In the genomic region with DNA sequence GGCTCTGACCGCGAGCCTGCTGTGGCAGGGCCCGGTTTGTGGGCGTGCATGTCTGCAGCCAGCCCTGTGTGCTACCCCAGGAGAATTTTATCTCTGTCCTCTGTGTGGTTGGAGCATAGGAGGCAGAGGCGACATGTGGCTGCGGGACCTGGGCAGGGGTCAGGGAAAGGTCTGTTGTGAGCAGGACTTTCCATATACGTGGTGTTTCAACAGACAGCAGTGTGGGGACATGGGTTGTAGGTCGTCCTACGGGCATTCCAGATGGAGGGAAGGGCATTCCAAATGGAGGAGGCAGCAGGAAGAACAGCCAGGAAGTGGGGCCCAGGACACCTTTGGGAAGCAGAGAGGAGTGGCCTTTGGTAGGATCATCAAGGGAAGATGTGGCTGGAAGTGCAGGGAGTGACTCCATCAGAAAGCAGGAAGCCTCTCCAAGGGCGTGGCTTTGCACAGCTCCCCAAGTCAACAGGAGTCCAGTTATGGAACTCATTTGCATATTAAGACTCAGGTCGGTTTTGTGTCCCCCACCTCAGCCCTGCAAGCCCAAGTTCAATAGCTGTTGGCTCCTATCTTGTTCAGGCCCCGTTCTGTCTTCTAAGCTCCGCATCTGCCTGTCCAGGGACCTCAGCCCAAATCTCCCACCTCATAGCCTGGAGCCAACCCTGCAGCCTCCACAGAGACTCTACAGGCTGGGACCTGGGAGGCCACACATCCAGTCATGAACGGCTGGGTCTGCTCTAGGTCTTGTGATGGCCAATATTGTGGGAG, we compare ENCODE assay signal across 26 cellular contexts.
DNase-seq lines count a peak whose midpoint lies in the region; ATAC-seq, FAIRE-seq and TF ChIP-seq lines count a peak whose summit lies in the region.
"Had no signal": no experiment of that assay in that cellular context is flagged by ENCODE, and none has a peak within 500 bp of the region (broad histone marks: within the 10 kb centered on the region; RNA-seq: fewer than 3 reads in every experiment).

No MANE protein-coding gene starts in this region.

- peaks cover 4% of the 10 kb centered on the region for H3K27me3 Mint-ChIP-seq in neural progenitor cell (ENCODE audit: insufficient read depth, low read depth)

- peaks cover 3% of the 10 kb centered on the region for H3K9me1 ChIP-seq in K562 (ENCODE audit: control insufficient read depth, insufficient read depth, low read length)

- no peaks in the 10 kb centered on the region for H3K36me3 Mint-ChIP-seq in neural progenitor cell
- H3K36me3 Mint-ChIP-seq: CD8-positive, alpha-beta memory T cell had no signal

- no peak overlapping the region for H3K4me3 ChIP-seq in K562
- no peak overlapping the region for H3K4me3 ChIP-seq in neural progenitor cell
- no peak overlapping the region for H3K4me3 ChIP-seq in vagina
- no peak overlapping the region for H3K4me3 ChIP-seq in esophagus squamous epithelium
- H3K4me3 ChIP-seq: A549 had no signal

- DNase-seq in activated effector memory CD4-positive, alpha-beta T cell treated with anti-CD3 and anti-CD28 coated beads, Interleukin-2, amount 50 U/mL, for 16 hours: peak; percentile 27
- DNase-seq in activated effector memory CD4-positive, alpha-beta T cell treated with Interleukin-2 at 50 U/mL for 16 hours: no peak
- DNase-seq in K562 (ENCODE audit: extremely low read depth in 1 of 4, low spot score in 3 of 4): peak in 1 of 4 experiments; percentile 7
- no peak for DNase-seq in neural progenitor cell (ENCODE audit: low spot score)
- DNase-seq in vagina (ENCODE audit: extremely low spot score in 2 of 2): peak; percentile 58 to 84
- no peak for DNase-seq in DMS 273 treated with DMSO at 0.1 percent for 48 hours (lab: John Stamatoyannopoulos, UW)
- DNase-seq in esophagus squamous epithelium (lab: John Stamatoyannopoulos, UW): no peak
- DNase-seq: activated CD4-positive, alpha-beta T cell treated with anti-CD3 and anti-CD28 coated beads, Interleukin-2, amount 50 U/mL, for 1 hour; CD8-positive, alpha-beta memory T cell; cerebellar nuclear complex; DMS153; IMR-90; NCI-H1092; NCI-H1930; NCI-H526 treated with DMSO at 0.1 percent for 48 hours; nephron progenitor cell; stimulated activated naive CD4-positive, alpha-beta T cell; SW 1271; T-helper 9 cell; WERI-Rb-1 had no signal

- H3K27me3 ChIP-seq in K562 (ENCODE audit: control insufficient read depth in 2 of 2, insufficient read depth in 2 of 2, low read length in 2 of 2) (peaks cover 0 to 43% of the 10 kb centered on the region in 2 experiments; a peak in 2 of 5 replicates), neural progenitor cell (no peaks in the 10 kb centered on the region), vagina (no peaks in the 10 kb centered on the region), esophagus squamous epithelium (peaks cover 0 to 34% (median 0%) of the 10 kb centered on the region in 4 donors)

- WGBS in K562 (ENCODE audit: insufficient coverage, low coverage, missing lambda C conversion rate): 0% methylated on average over 14 of the region's 14 CpGs
- 68 to 83% methylated on average over 9 to 11 of the region's 14 CpGs for WGBS in esophagus squamous epithelium, 2 donors

- no peaks in the 10 kb centered on the region for H3F3A ChIP-seq in neural progenitor cell (ENCODE audit: low read depth)

- no peaks in the 10 kb centered on the region for H3K79me2 ChIP-seq in K562 (ENCODE audit: control insufficient read depth, insufficient read depth, low read length)
- H3K79me2 ChIP-seq in neural progenitor cell (ENCODE audit: low read depth): no peaks in the 10 kb centered on the region

- intact Hi-C loops in K562 (cut with micrococcal nuclease) (no loop called here), vagina (cut with DNase I) (no loop called here), esophagus squamous epithelium (cut with DNase I) (no loop called here)

- H4K20me1 ChIP-seq in K562 (replicated peaks; ENCODE audit: control insufficient read depth, insufficient read depth, low read length): 0 out of 2 replicates have a peak, but pooled peaks cover 3% of the 10 kb centered on the region
- H4K20me1 ChIP-seq in neural progenitor cell (ENCODE audit: low read depth): no peaks in the 10 kb centered on the region

- no peaks in the 10 kb centered on the region for H3K4me1 Mint-ChIP-seq in neural progenitor cell
- H3K4me1 Mint-ChIP-seq: CD8-positive, alpha-beta memory T cell had no signal

- H3K4me2 ChIP-seq in K562 (ENCODE audit: insufficient read depth, low read length) (no peak overlapping the region), neural progenitor cell (no peak overlapping the region)
- H3K4me2 ChIP-seq: A549 had no signal

- H3K4me1 ChIP-seq in K562 (replicated peaks in 1 of 2; ENCODE audit: control insufficient read depth in 2 of 2, insufficient read depth in 2 of 2, low read length in 2 of 2): no peaks in the 10 kb centered on the region; a peak in 1 of 5 replicates
- H3K4me1 ChIP-seq in neural progenitor cell: no peaks in the 10 kb centered on the region
- H3K4me1 ChIP-seq in vagina: no peaks in the 10 kb centered on the region
- peaks cover 0 to 22% (median 0%) of the 10 kb centered on the region in 3 donors for H3K4me1 ChIP-seq in esophagus squamous epithelium
- H3K4me1 ChIP-seq: A549 had no signal

- no peak for TF ChIP-seq RAD21 in K562 (CRISPR knock-in tag; conservative IDR thresholded peaks at IDR 0.05 in 1 of 2, IDR thresholded peaks at IDR 0.05 in 1 of 2)

- no peak overlapping the region for H3K9ac ChIP-seq in K562 (ENCODE audit: insufficient read depth in 1 of 2, low read depth in 2 of 2, low read length in 2 of 2)
- no peak overlapping the region for H3K9ac ChIP-seq in neural progenitor cell

- H3K36me3 ChIP-seq in K562 (ENCODE audit: control insufficient read depth, insufficient read depth, low read length) (no peaks in the 10 kb centered on the region), neural progenitor cell (no peaks in the 10 kb centered on the region), vagina (no peaks in the 10 kb centered on the region), esophagus squamous epithelium (no peaks in the 10 kb centered on the region)
- H3K36me3 ChIP-seq: WERI-Rb-1 had no signal

- CTCF ChIA-PET in K562 (lab: Yijun Ruan, JAX; ENCODE audit: low intra/inter-chr PET ratio): no interaction called here

- no peak overlapping the region for H3K27ac ChIP-seq in K562 (ENCODE audit: extremely low read depth, low read depth, low read length)
- no peak overlapping the region for H3K27ac ChIP-seq in neural progenitor cell
- no peak overlapping the region for H3K27ac ChIP-seq in vagina
- no peak overlapping the region for H3K27ac ChIP-seq in esophagus squamous epithelium
- H3K27ac ChIP-seq: A549, WERI-Rb-1 had no signal

- POLR2A ChIA-PET in K562 (lab: Yijun Ruan, JAX): interaction anchor here (1.3 kb wide), 1 partner anchor 11 kb away, joined by 5 read pairs; no protein-coding TSS in a partner anchor

- H3K9me3 ChIP-seq in K562 (replicated peaks; ENCODE audit: control insufficient read depth, insufficient read depth, low read depth, low read length) (no peaks in the 10 kb centered on the region), neural progenitor cell (ENCODE audit: low read depth) (no peaks in the 10 kb centered on the region), vagina (no peaks in the 10 kb centered on the region), esophagus squamous epithelium (no peaks in the 10 kb centered on the region)
- H3K9me3 ChIP-seq: A549 had no signal

- TF ChIP-seq POLR2A in K562 (conservative IDR thresholded peaks at IDR 0.05) (no peak), vagina (IDR thresholded peaks at IDR 0.05) (no peak), esophagus squamous epithelium (IDR thresholded peaks at IDR 0.05) (no peak)

- in situ Hi-C loops in K562 (cut with MboI): no loop called here

- no peak for FAIRE-seq in K562 (lab: Jason Lieb, UNC)
- FAIRE-seq: A549, H54, RCC 7860 had no signal

- H2AFZ ChIP-seq in K562 (ENCODE audit: low read depth, low read length) (no peak overlapping the region), neural progenitor cell (replicated peaks) (no peak overlapping the region)

- no peaks in the 10 kb centered on the region for H3K9me3 Mint-ChIP-seq in neural progenitor cell
- H3K9me3 Mint-ChIP-seq: CD8-positive, alpha-beta memory T cell; nephron progenitor cell had no signal

- TF ChIP-seq CTCF in K562 (IDR thresholded peaks at IDR 0.05 in 2 of 3, conservative IDR thresholded peaks at IDR 0.05 in 1 of 3; ENCODE audit: insufficient read depth in 2 of 3, low read depth in 1 of 3, low read length in 3 of 3) (no peak), neural progenitor cell (IDR thresholded peaks at IDR 0.05) (no peak), vagina (IDR thresholded peaks at IDR 0.05) (no peak), esophagus squamous epithelium (IDR thresholded peaks at IDR 0.05) (no peak)

- peak overlapping the region; percentile 53 for H3K27ac Mint-ChIP-seq in neural progenitor cell
- H3K27ac Mint-ChIP-seq: progenitor cell of endocrine pancreas had no signal

- BruUV-seq in K562 (replicated peaks; lab: Mats Ljungman, UMichigan): no TSS peak

- TF ChIP-seq EP300 in K562 (IDR thresholded peaks at IDR 0.05; ENCODE audit: low read length): no peak

- ATAC-seq in K562 (peak; percentile 35; the same call in 2 of the 3 replicates), HG03520 (IDR thresholded peaks at IDR 0.05; ENCODE audit: unreplicated experiment) (no peak)
- ATAC-seq: A549, sciatic nerve had no signal

- no peak overlapping the region for H3K4me3 Mint-ChIP-seq in neural progenitor cell
- H3K4me3 Mint-ChIP-seq: CD8-positive, alpha-beta memory T cell; nephron progenitor cell had no signal

TF ChIP-seq in K562, 482 proteins besides CTCF, POLR2A, EP300 and RAD21:
- TF ChIP-seq CBX8 (IDR thresholded peaks at IDR 0.05; ENCODE audit: borderline replicate concordance, extremely low read depth, low read depth, low read length, poor library complexity, severe bottlenecking) (no peak), MCM3 (IDR thresholded peaks at IDR 0.05) (no peak), ZKSCAN8 (CRISPR knock-in tag; IDR thresholded peaks at IDR 0.05) (no peak), ZNF436 (CRISPR knock-in tag; IDR thresholded peaks at IDR 0.05) (no peak), HNRNPUL1 (IDR thresholded peaks at IDR 0.05; ENCODE audit: low read length) (no peak), ZNF140 (CRISPR knock-in tag; IDR thresholded peaks at IDR 0.05) (no peak)

Comparison
In these comparisons a context has a peak if more than half of its experiments do, and no peak if none do; other contexts are left out.
1. DNase-seq: peak in activated effector memory CD4-positive, alpha-beta T cell treated with anti-CD3 and anti-CD28 coated beads, Interleukin-2, amount 50 U/mL, for 16 hours (single experiment) and vagina (2 of 2); none in activated effector memory CD4-positive, alpha-beta T cell treated with Interleukin-2 at 50 U/mL for 16 hours (single experiment), neural progenitor cell (single experiment), DMS 273 treated with DMSO at 0.1 percent for 48 hours (single experiment) and esophagus squamous epithelium (single experiment).